In genomic region chr20:62661647-62662046, GRCh38 we compare ENCODE assay signal across 19 cellular contexts. TPM values are rescaled to one million over a fixed set of nuclear protein-coding genes. Genes with fewer than 3 reads are reported as not detected.
"Had no signal": no experiment of that assay in that cellular context is flagged by ENCODE, and none has a peak within 500 bp of the region (broad histone marks: within the 10 kb centered on the region; RNA-seq: fewer than 3 reads in every experiment).

No MANE protein-coding gene starts in this region.

- DNase-seq: activated CD4-positive, alpha-beta T cell treated with anti-CD3 and anti-CD28 coated beads for 1 hour; activated CD4-positive, alpha-beta T cell treated with anti-CD3 and anti-CD28 coated beads, Interleukin-2, amount 50 U/mL, for 48 hours; aorta; brain microvascular endothelial cell; heart left ventricle; left lung; naive thymus-derived CD4-positive, alpha-beta T cell; T-helper 17 cell; WERI-Rb-1 had no signal

- H3K4me1 Mint-ChIP-seq: central memory CD8-positive, alpha-beta T cell had no signal

- H3K36me3 Mint-ChIP-seq: neural progenitor cell had no signal

- H3K36me3 ChIP-seq: brain microvascular endothelial cell, neural progenitor cell, prostate gland, thoracic aorta had no signal

- H3K27me3 ChIP-seq: brain microvascular endothelial cell, heart left ventricle, neural progenitor cell, right atrium auricular region had no signal

- H3K4me3 ChIP-seq: coronary artery, gastroesophageal sphincter, heart left ventricle, left lung, mucosa of descending colon, neural progenitor cell, prostate gland, right atrium auricular region, thoracic aorta had no signal

- H3K9me3 ChIP-seq: gastroesophageal sphincter, heart left ventricle, left lung, mucosa of descending colon, prostate gland, right atrium auricular region, thoracic aorta had no signal

- H3K4me3 Mint-ChIP-seq: central memory CD8-positive, alpha-beta T cell; naive thymus-derived CD4-positive, alpha-beta T cell; neural progenitor cell; T-helper 17 cell had no signal

- H3K27ac ChIP-seq: brain microvascular endothelial cell, coronary artery, gastroesophageal sphincter, heart left ventricle, neural progenitor cell, prostate gland, right atrium auricular region, thoracic aorta, WERI-Rb-1 had no signal

- H3K9me3 Mint-ChIP-seq: central memory CD8-positive, alpha-beta T cell; naive thymus-derived CD4-positive, alpha-beta T cell; neural progenitor cell had no signal

- H3K9ac ChIP-seq: neural progenitor cell had no signal

- H3K4me1 ChIP-seq: prostate gland had no signal

- H2AFZ ChIP-seq: neural progenitor cell had no signal

- ATAC-seq: heart left ventricle, mucosa of descending colon, T-helper 17 cell had no signal

- H3K27ac Mint-ChIP-seq: naive thymus-derived CD4-positive, alpha-beta T cell; neural progenitor cell; T-helper 17 cell had no signal

- H3K27me3 Mint-ChIP-seq: central memory CD8-positive, alpha-beta T cell; naive thymus-derived CD4-positive, alpha-beta T cell; T-helper 17 cell had no signal

- H3K4me2 ChIP-seq: neural progenitor cell had no signal

RNA-seq across cellular contexts. Expression of gene SLCO4A1, which starts 19.3 kb away (rescaled TPM):
- total RNA-seq: skeletal muscle tissue had no signal

RNA-seq across cellular contexts. Expression of gene NTSR1, which starts 47.0 kb away (rescaled TPM):
- total RNA-seq: aorta, thoracic aorta, ureter had no signal
- polyA plus RNA-seq: aorta; naive thymus-derived CD4-positive, alpha-beta T cell had no signal
